Comparison of ENCODE assay signal across 25 cellular contexts in the genomic region with DNA sequence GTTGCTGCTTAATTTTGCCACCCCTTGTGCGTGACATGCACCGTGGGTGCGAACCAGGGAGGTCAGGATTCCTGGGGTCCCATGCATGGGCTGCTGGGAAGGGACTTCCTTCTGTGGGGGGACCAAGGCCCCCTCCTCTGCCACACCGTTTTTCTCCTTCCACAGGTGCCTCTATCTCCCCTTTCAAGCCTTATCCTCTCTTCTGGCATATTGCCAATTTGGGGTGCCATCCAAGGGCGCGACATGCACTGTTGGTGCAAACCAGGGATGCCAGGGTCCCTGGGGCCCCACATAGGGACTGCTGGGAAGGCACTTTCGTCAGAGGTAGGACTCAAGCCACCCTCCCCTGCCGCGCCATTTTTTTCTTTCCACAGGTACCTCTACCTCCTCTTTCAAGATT.
"Had no signal": no experiment of that assay in that cellular context is flagged by ENCODE, and none has a peak within 500 bp of the region (broad histone marks: within the 10 kb centered on the region; RNA-seq: fewer than 3 reads in every experiment).

No MANE protein-coding gene starts in this region.

- H3K27ac ChIP-seq: esophagus muscularis mucosa, foreskin keratinocyte, gastrocnemius medialis, heart left ventricle, WERI-Rb-1 had no signal

- H3K27me3 ChIP-seq: foreskin keratinocyte, gastrocnemius medialis, heart left ventricle had no signal

- H3K9me3 ChIP-seq: gastrocnemius medialis had no signal

- H3K4me1 ChIP-seq: esophagus muscularis mucosa, foreskin keratinocyte, gastrocnemius medialis, heart left ventricle had no signal

- DNase-seq: activated B cell treated with CpG ODN at 0.5 μM for 24 hours; activated CD4-positive, alpha-beta T cell treated with anti-CD3 and anti-CD28 coated beads for 48 hours; activated CD4-positive, alpha-beta T cell treated with anti-CD3 and anti-CD28 coated beads, Interleukin-2, amount 50 U/mL, for 1 hour; activated CD4-positive, alpha-beta T cell treated with anti-CD3 and anti-CD28 coated beads, Interleukin-2, amount 50 U/mL, for 48 hours; activated CD8-positive, alpha-beta memory T cell treated with anti-CD3 and anti-CD28 coated beads for 24 hours; activated CD8-positive, alpha-beta T cell treated with anti-CD3 and anti-CD28 coated beads for 36 hours; activated effector memory CD4-positive, alpha-beta T cell treated with Interleukin-2 at 50 U/mL for 16 hours; activated gamma-delta T cell treated with Interleukin-2 at 50 U/mL for 16 hours; activated naive CD4-positive, alpha-beta T cell treated with anti-CD3 and anti-CD28 coated beads, Interleukin-2, amount 50 U/mL, for 16 hours; activated naive CD4-positive, alpha-beta T cell treated with Interleukin-2 at 50 U/mL for 16 hours; activated T-cell treated with anti-CD3 and anti-CD28 coated beads, Interleukin-2, amount 50 U/mL, for 4 hours; amniotic stem cell; anterior cingulate cortex; caudate nucleus; cortex of kidney; dermis blood vessel endothelial cell; effector CD4-positive, alpha-beta T cell; effector memory CD8-positive, alpha-beta T cell; foreskin keratinocyte; gastrocnemius medialis; glutamatergic neuron; heart left ventricle; T1000; WERI-Rb-1 had no signal

- H3K36me3 ChIP-seq: esophagus muscularis mucosa, gastrocnemius medialis, heart left ventricle, WERI-Rb-1 had no signal

- H3K4me3 ChIP-seq: esophagus muscularis mucosa, gastrocnemius medialis, heart left ventricle had no signal
